Comparison of ENCODE assay signal across 1 cellular context in the genomic region with DNA sequence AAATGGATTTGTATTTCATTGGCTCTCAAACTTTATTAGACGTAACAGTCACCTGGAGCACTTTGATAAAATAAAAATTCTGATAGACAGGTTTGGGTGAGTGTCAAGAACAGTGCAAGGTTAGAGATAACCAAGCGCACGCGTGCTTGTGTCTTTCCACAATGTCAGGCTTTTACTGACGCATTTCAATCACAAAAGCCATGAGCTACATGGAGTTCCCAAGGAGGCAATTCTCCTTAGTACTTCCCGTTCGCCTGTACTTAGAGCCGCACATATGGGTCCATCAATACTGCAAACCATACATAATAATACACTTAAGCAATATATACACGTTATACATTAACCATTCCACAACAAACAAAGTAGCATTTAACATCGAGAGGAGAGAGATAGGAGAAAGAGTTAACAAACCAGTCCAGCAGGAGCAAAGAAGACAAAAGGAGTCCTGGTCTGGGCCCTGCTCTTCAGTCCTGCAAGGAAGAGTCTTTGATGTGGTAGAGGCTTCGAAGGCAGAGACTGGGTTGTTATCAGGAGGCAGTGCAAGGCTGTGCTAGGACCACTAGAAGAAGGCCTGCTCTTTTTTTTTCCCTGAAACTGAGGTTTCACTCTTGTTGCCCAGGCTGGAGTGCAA.
TF ChIP-seq lines count a peak whose summit lies in the region.

No MANE protein-coding gene starts in this region.

TF ChIP-seq in HepG2, 621 proteins besides CTCF, POLR2A, EP300 and RAD21:
- TF ChIP-seq RFX5 (IDR thresholded peaks at IDR 0.05; ENCODE audit: low read depth, low read length) (no peak), SP140L (CRISPR knock-in tag; IDR thresholded peaks at IDR 0.05; ENCODE audit: borderline replicate concordance) (no peak), POGZ (CRISPR knock-in tag; IDR thresholded peaks at IDR 0.05) (no peak), GLI4 (CRISPR knock-in tag; IDR thresholded peaks at IDR 0.05; ENCODE audit: borderline replicate concordance) (no peak), CBX1 (IDR thresholded peaks at IDR 0.05; ENCODE audit: low read depth) (no peak), ZNF652 (CRISPR knock-in tag; IDR thresholded peaks at IDR 0.05; ENCODE audit: borderline replicate concordance, low read depth) (peak; percentile 64; the same call in 1 of the 2 replicates), ZBTB1 (CRISPR knock-in tag; IDR thresholded peaks at IDR 0.05; ENCODE audit: borderline replicate concordance) (no peak), KDM3A (CRISPR knock-in tag; IDR thresholded peaks at IDR 0.05; ENCODE audit: low read depth) (0 out of 2 replicates have a peak, but pooled peaks have one; percentile 15)
- TF ChIP-seq, protein P1, sequence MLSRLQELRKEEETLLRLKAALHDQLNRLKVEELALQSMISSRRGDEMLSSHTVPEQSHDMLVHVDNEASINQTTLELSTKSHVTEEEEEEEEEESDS (CRISPR knock-in tag; IDR thresholded peaks at IDR 0.05; ENCODE audit: borderline replicate concordance): no peak
